ENCODE assay signal across 32 cellular contexts in genomic region chr17:16074423-16074822, GRCh38.
"Had no signal": no experiment of that assay in that cellular context is flagged by ENCODE, and none has a peak within 500 bp of the region (broad histone marks: within the 10 kb centered on the region; RNA-seq: fewer than 3 reads in every experiment).

No MANE protein-coding gene starts in this region.

- H3K9me3 Mint-ChIP-seq: activated B cell treated with CpG ODN at 0.5 μM for 24 hours; activated T-cell treated with anti-CD3 and anti-CD28 coated beads, Interleukin-2, amount 50 U/mL, for 72 hours; central memory CD8-positive, alpha-beta T cell; dendritic cell treated with granulocyte-macrophage colony-stimulating factor and Interleukin-4, amounts not matched to agents 40 ng/mL and 50 ng/mL, for 4 days; endodermal cell; T-cell; T-helper 1 cell treated with Interleukin-12 subunit alpha and Interleukin-12 subunit beta and Interleukin-4 antibody, amounts not matched to agents 30 μg/mL and 1 μg/mL, for 36 hours; T-helper 2 cell treated with Interferon-gamma antibody and Interleukin-4, amounts not matched to agents 5 μg/mL and 100 μg/mL, for 36 hours had no signal

- H3K4me3 Mint-ChIP-seq: activated B cell treated with CpG ODN at 0.5 μM for 24 hours; activated naive CD8-positive, alpha-beta T cell; activated T-cell treated with anti-CD3 and anti-CD28 coated beads, Interleukin-2, amount 50 U/mL, for 72 hours; central memory CD8-positive, alpha-beta T cell; dendritic cell treated with granulocyte-macrophage colony-stimulating factor and Interleukin-4, amounts not matched to agents 40 ng/mL and 50 ng/mL, for 4 days; endodermal cell; T-cell; T-helper 1 cell treated with Interleukin-12 subunit alpha and Interleukin-12 subunit beta and Interleukin-4 antibody, amounts not matched to agents 30 μg/mL and 1 μg/mL, for 36 hours; T-helper 2 cell treated with Interferon-gamma antibody and Interleukin-4, amounts not matched to agents 5 μg/mL and 100 μg/mL, for 36 hours had no signal

- H3K4me1 ChIP-seq: heart right ventricle had no signal

- H3K4me1 Mint-ChIP-seq: activated B cell treated with CpG ODN at 0.5 μM for 24 hours, endodermal cell, T-cell had no signal

- H3K27me3 ChIP-seq: brain microvascular endothelial cell, dorsolateral prefrontal cortex, heart right ventricle, hepatocyte had no signal

- H3K27me3 Mint-ChIP-seq: activated B cell treated with CpG ODN at 0.5 μM for 24 hours; activated naive CD8-positive, alpha-beta T cell; central memory CD8-positive, alpha-beta T cell; dendritic cell treated with granulocyte-macrophage colony-stimulating factor and Interleukin-4, amounts not matched to agents 40 ng/mL and 50 ng/mL, for 4 days; T-cell had no signal

- H3K27ac ChIP-seq: brain microvascular endothelial cell, coronary artery, dorsolateral prefrontal cortex, heart right ventricle, hepatocyte, WERI-Rb-1 had no signal

- H3K27ac Mint-ChIP-seq: activated B cell treated with CpG ODN at 0.5 μM for 24 hours; activated T-cell treated with anti-CD3 and anti-CD28 coated beads, Interleukin-2, amount 50 U/mL, for 72 hours; dendritic cell treated with granulocyte-macrophage colony-stimulating factor and Interleukin-4, amounts not matched to agents 40 ng/mL and 50 ng/mL, for 4 days; T-helper 1 cell treated with Interleukin-12 subunit alpha and Interleukin-12 subunit beta and Interleukin-4 antibody, amounts not matched to agents 30 μg/mL and 1 μg/mL, for 36 hours; T-helper 2 cell treated with Interferon-gamma antibody and Interleukin-4, amounts not matched to agents 5 μg/mL and 100 μg/mL, for 36 hours had no signal

- FAIRE-seq: astrocyte, bronchial epithelial cell, frontal cortex had no signal

- H3K4me2 ChIP-seq: hepatocyte had no signal

- H2AFZ ChIP-seq: hepatocyte had no signal

- H3K4me3 ChIP-seq: coronary artery, dorsolateral prefrontal cortex, heart right ventricle, hepatocyte had no signal

- DNase-seq: activated B cell treated with CpG ODN at 0.5 μM for 24 hours; activated CD4-positive, alpha-beta T cell treated with anti-CD3 and anti-CD28 coated beads for 48 hours; activated CD4-positive, alpha-beta T cell treated with anti-CD3 and anti-CD28 coated beads, Interleukin-2, amount 50 U/mL, for 1 hour; activated CD4-positive, alpha-beta T cell treated with anti-CD3 and anti-CD28 coated beads, Interleukin-2, amount 50 U/mL, for 48 hours; activated effector memory CD4-positive, alpha-beta T cell treated with Interleukin-2 at 50 U/mL for 16 hours; activated gamma-delta T cell treated with Interleukin-2 at 50 U/mL for 16 hours; activated naive CD4-positive, alpha-beta T cell treated with anti-CD3 and anti-CD28 coated beads, Interleukin-2, amount 50 U/mL, for 16 hours; activated naive CD4-positive, alpha-beta T cell treated with Interleukin-2 at 50 U/mL for 16 hours; activated T-cell treated with anti-CD3 and anti-CD28 coated beads, Interleukin-2, amount 50 U/mL, for 72 hours; amniotic stem cell; anterior cingulate cortex; brain microvascular endothelial cell; dorsolateral prefrontal cortex; effector memory CD4-positive, alpha-beta T cell; endodermal cell; foreskin fibroblast; heart right ventricle; T-cell; T1000; WERI-Rb-1 had no signal

- H3K9me3 ChIP-seq: heart right ventricle had no signal

- ATAC-seq: activated CD4-positive, CD25-positive, alpha-beta regulatory T cell treated with anti-CD3 and anti-CD28 coated beads, Interleukin-2, amount 50 U/mL, for 24 hours; activated T-cell treated with anti-CD3 and anti-CD28 coated beads, Interleukin-2, amount 50 U/mL, for 72 hours; esophagus mucosa; heart right ventricle; T-cell had no signal
